Comparison of ENCODE assay signal across 14 cellular contexts in genomic region chr9:113957778-113958430, GRCh38.
A peak's percentile ranks its signal among the peaks of the same experiment; 100 is the strongest.
DNase-seq lines count a peak whose midpoint lies in the region; ATAC-seq lines count a peak whose summit lies in the region.
"Had no signal": no experiment of that assay in that cellular context is flagged by ENCODE, and none has a peak within 500 bp of the region (broad histone marks: within the 10 kb centered on the region; RNA-seq: fewer than 3 reads in every experiment).

No MANE protein-coding gene starts in this region.

- DNase-seq in H4 (ENCODE audit: low spot score), result peak; percentile 83
- DNase-seq in adipocyte (ENCODE audit: low read depth), result peak; percentile 89
- DNase-seq in glomerular visceral epithelial cell (ENCODE audit: extremely low spot score), result peak; percentile 85
- no peak for DNase-seq in activated T-cell treated with anti-CD3 and anti-CD28 coated beads, Interleukin-2, amount 50 U/mL, for 48 hours
- DNase-seq in stimulated activated CD4-positive, alpha-beta T cell treated with anti-CD3 and anti-CD28 coated beads, Interleukin-12 subunit alpha, Interleukin-12 subunit beta, amount 100 ng/mL, for 4 hours, result no peak
- DNase-seq: activated T-cell treated with anti-CD3 and anti-CD28 coated beads, Interleukin-2, amount 50 U/mL, for 72 hours; heart left ventricle; NCI-H1048; spleen had no signal

- no peaks in the 10 kb centered on the region for H3K36me3 ChIP-seq in adipocyte (ENCODE audit: control insufficient read depth, insufficient read depth, low read length, severe bottlenecking)
- H3K36me3 ChIP-seq in skeletal muscle satellite cell (ENCODE audit: insufficient read depth, low read length), result no peaks in the 10 kb centered on the region
- H3K36me3 ChIP-seq: spleen had no signal

- H3K27me3 ChIP-seq in adipocyte (replicated peaks; ENCODE audit: control insufficient read depth, insufficient read depth, low read length) (no peaks in the 10 kb centered on the region), skeletal muscle satellite cell (ENCODE audit: control insufficient read depth, insufficient read depth, low read length) (no peaks in the 10 kb centered on the region)
- H3K27me3 ChIP-seq: heart left ventricle, spleen had no signal

- H3K9me3 ChIP-seq in adipocyte (ENCODE audit: control insufficient read depth, low read length), result no peaks in the 10 kb centered on the region
- H3K9me3 ChIP-seq in skeletal muscle satellite cell (replicated peaks; ENCODE audit: low read length), result no peaks in the 10 kb centered on the region
- H3K9me3 ChIP-seq: heart left ventricle, spleen had no signal

- H3K9ac ChIP-seq in adipocyte (ENCODE audit: low read length) (peak overlapping the region; percentile 61), skeletal muscle satellite cell (ENCODE audit: low read depth, low read length) (peak overlapping the region; percentile 70)

- H3K4me3 ChIP-seq in adipocyte (ENCODE audit: low read length) (peak overlapping the region; percentile 46), skeletal muscle satellite cell (ENCODE audit: low read length) (peak overlapping the region; percentile 46)
- H3K4me3 ChIP-seq: GM12878, heart left ventricle, spleen had no signal

- H3K4me2 ChIP-seq in skeletal muscle satellite cell (ENCODE audit: low read length), result peak overlapping the region; percentile 77

- H3K4me1 ChIP-seq in adipocyte (ENCODE audit: control insufficient read depth, insufficient read depth, low read length) (peaks cover 48% of the 10 kb centered on the region), skeletal muscle satellite cell (ENCODE audit: control insufficient read depth, insufficient read depth, low read length) (peaks cover 57% of the 10 kb centered on the region)

- no peak for ATAC-seq in GM18868 (IDR thresholded peaks at IDR 0.05; ENCODE audit: unreplicated experiment)
- no peak for ATAC-seq in HG03469 (IDR thresholded peaks at IDR 0.05; ENCODE audit: unreplicated experiment)
- ATAC-seq: activated T-cell treated with anti-CD3 and anti-CD28 coated beads, Interleukin-2, amount 50 U/mL, for 72 hours; GM12878; Right ventricle myocardium inferior had no signal

Comparison
In these comparisons a context has a peak if more than half of its experiments do, and no peak if none do; other contexts are left out.
1. DNase-seq: peak in H4 (single experiment), adipocyte (single experiment) and glomerular visceral epithelial cell (single experiment); none in activated T-cell treated with anti-CD3 and anti-CD28 coated beads, Interleukin-2, amount 50 U/mL, for 48 hours (0 of 2) and stimulated activated CD4-positive, alpha-beta T cell treated with anti-CD3 and anti-CD28 coated beads, Interleukin-12 subunit alpha, Interleukin-12 subunit beta, amount 100 ng/mL, for 4 hours (single experiment).